ENCODE assay signal across 8 cellular contexts in genomic region chr15:40857601-40858351, GRCh38. TPM values are rescaled to one million over a fixed set of nuclear protein-coding genes. Genes with fewer than 3 reads are reported as not detected.
A peak's percentile ranks its signal among the peaks of the same experiment; 100 is the strongest.
DNase-seq lines count a peak whose midpoint lies in the region; ATAC-seq and TF ChIP-seq lines count a peak whose summit lies in the region.

No MANE protein-coding gene starts in this region.

- H3K4me1 ChIP-seq in SJCRH30 (no peaks in the 10 kb centered on the region), gastroesophageal sphincter (peaks cover 0 to 9% (median 0%) of the 10 kb centered on the region in 3 donors), parathyroid adenoma (no peaks in the 10 kb centered on the region)

- H3K36me3 ChIP-seq in SJCRH30, result no peaks in the 10 kb centered on the region
- no peaks in the 10 kb centered on the region for H3K36me3 ChIP-seq in gastroesophageal sphincter
- no peaks in the 10 kb centered on the region for H3K36me3 ChIP-seq in parathyroid adenoma (ENCODE audit: control insufficient read depth, insufficient read depth, low read length)

- H3K9me3 Mint-ChIP-seq in type B pancreatic cell, result no peaks in the 10 kb centered on the region

- TF ChIP-seq POLR2A in gastroesophageal sphincter (IDR thresholded peaks at IDR 0.05), result no peak

- H2AFZ ChIP-seq in parathyroid adenoma, result no peak overlapping the region

- H3K36me3 Mint-ChIP-seq in type B pancreatic cell, result peaks cover 9% of the 10 kb centered on the region

- H3K9me3 ChIP-seq in SJCRH30 (replicated peaks), result no peaks in the 10 kb centered on the region
- H3K9me3 ChIP-seq in gastroesophageal sphincter, result no peaks in the 10 kb centered on the region
- H3K9me3 ChIP-seq in parathyroid adenoma (ENCODE audit: control insufficient read depth, low read length), result no peaks in the 10 kb centered on the region

- H3K4me3 Mint-ChIP-seq in type B pancreatic cell, result peak overlapping the region; percentile 78

- H3K27me3 Mint-ChIP-seq in type B pancreatic cell, result no peaks in the 10 kb centered on the region

- H3K27me3 ChIP-seq in SJCRH30 (0 out of 2 replicates have a peak, but pooled peaks cover 3% of the 10 kb centered on the region), gastroesophageal sphincter (peaks cover 52% of the 10 kb centered on the region), parathyroid adenoma (ENCODE audit: control insufficient read depth, insufficient read depth, low read length) (no peaks in the 10 kb centered on the region)

- peaks cover 30% of the 10 kb centered on the region for H3K4me1 Mint-ChIP-seq in type B pancreatic cell (ENCODE audit: unreplicated experiment)

- no peak overlapping the region for H3K9ac ChIP-seq in parathyroid adenoma

- H3K27ac ChIP-seq in SJCRH30 (no peak overlapping the region), gastroesophageal sphincter (no peak overlapping the region), parathyroid adenoma (no peak overlapping the region)

- peak; percentile 92 for ATAC-seq in gastroesophageal sphincter

- TF ChIP-seq EP300 in gastroesophageal sphincter (IDR thresholded peaks at IDR 0.05), result no peak

- TF ChIP-seq CTCF in AG09309 (IDR thresholded peaks at IDR 0.05; ENCODE audit: control insufficient read depth, insufficient read depth, low read depth, low read length, missing control alignments) (peak; percentile 99), gastroesophageal sphincter (IDR thresholded peaks at IDR 0.05) (peak in 3 of 4 experiments; percentile 90 to 98 (median 92)), parathyroid adenoma (IDR thresholded peaks at IDR 0.05) (peak; percentile 87), type B pancreatic cell (conservative IDR thresholded peaks at IDR 0.05) (peak; percentile 97)

- DNase-seq in AG09309 (ENCODE audit: low read depth) (no peak), GM19238 (ENCODE audit: insufficient read length, low spot score) (peak; percentile 86), LHCN-M2 (ENCODE audit: low read depth) (peak; percentile 55), SJCRH30 (peak; percentile 64 to 86), type B pancreatic cell (ENCODE audit: extremely low spot score, unreplicated experiment) (peak; percentile 95)
- peak; percentile 53 to 74 (median 70) for DNase-seq in activated naive CD4-positive, alpha-beta T cell (lab: John Stamatoyannopoulos, UW)

- H3K4me2 ChIP-seq in parathyroid adenoma (ENCODE audit: low read length), result no peak overlapping the region

- H3K79me2 ChIP-seq in parathyroid adenoma, result no peaks in the 10 kb centered on the region

- no peak overlapping the region for H3K4me3 ChIP-seq in AG09309 (ENCODE audit: control insufficient read depth, low read depth, low read length)
- no peak overlapping the region; the same call in 1 of the 2 replicates for H3K4me3 ChIP-seq in SJCRH30
- H3K4me3 ChIP-seq in gastroesophageal sphincter, result no peak overlapping the region
- no peak overlapping the region for H3K4me3 ChIP-seq in parathyroid adenoma (ENCODE audit: low read depth, low read length)

- WGBS in gastroesophageal sphincter (ENCODE audit: low coverage in 1 of 2), 2 donors, result 33 to 41% methylated on average over 3 to 7 of the region's 15 CpGs

- H3K27ac Mint-ChIP-seq in type B pancreatic cell, result peak overlapping the region; percentile 99

RNA-seq across cellular contexts. Expression of gene SPINT1, which starts 13.9 kb away (rescaled TPM):
- total RNA-seq in LHCN-M2 (2014; rRNA removed) (not detected in 2 replicates), gastroesophageal sphincter (10 to 100 TPM in 1 of 4 donors, 1 to 10 TPM in 3; 2.0 to 29.8 (median 2.8) TPM), type B pancreatic cell (ENCODE audit: low replicate concordance) (156 and 401 TPM in 2 replicates)
- polyA plus RNA-seq in LHCN-M2 (2012), result 0.11 TPM
- total RNA-seq in SJCRH30 (2014; rRNA removed; shearing (Covaris generic)), result not detected in 2 replicates

RNA-seq across cellular contexts. Expression of gene RHOV, which starts 16.3 kb away (rescaled TPM):
- total RNA-seq in LHCN-M2 (2014; rRNA removed) (not detected in 2 replicates), gastroesophageal sphincter (1 to 10 TPM in 1 of 4 donors, not detected in 3; 7.0 TPM), type B pancreatic cell (ENCODE audit: low replicate concordance) (19.3 and 43.3 TPM in 2 replicates)
- not detected for polyA plus RNA-seq in LHCN-M2 (2012)
- total RNA-seq in SJCRH30 (2014; rRNA removed; shearing (Covaris generic)), result 0.61 and 0.84 TPM in 2 replicates

RNA-seq across cellular contexts. Expression of gene PPP1R14D, which starts 29.3 kb away (rescaled TPM):
- not detected in 2 replicates for total RNA-seq in LHCN-M2 (2014; rRNA removed)
- polyA plus RNA-seq in LHCN-M2 (2012), result not detected
- not detected in 2 replicates for total RNA-seq in SJCRH30 (2014; rRNA removed; shearing (Covaris generic))
- not detected for total RNA-seq in gastroesophageal sphincter
- total RNA-seq in type B pancreatic cell (ENCODE audit: low replicate concordance), result 0.70 and 1.0 TPM in 2 replicates

RNA-seq across cellular contexts. Expression of gene VPS18, which starts 36.5 kb away (rescaled TPM):
- total RNA-seq in LHCN-M2 (2014; rRNA removed) (45.1 and 52.1 TPM in 2 replicates), gastroesophageal sphincter (10 to 100 TPM; 24.6 to 36.3 (median 29.9) TPM), type B pancreatic cell (ENCODE audit: low replicate concordance) (25.6 and 37.2 TPM in 2 replicates)
- polyA plus RNA-seq in LHCN-M2 (2012), result 31.0 TPM
- 16.6 and 17.3 TPM in 2 replicates for total RNA-seq in SJCRH30 (2014; rRNA removed; shearing (Covaris generic))

RNA-seq across cellular contexts. Expression of gene DNAJC17, which starts 50.5 kb away (rescaled TPM):
- total RNA-seq in LHCN-M2 (2014; rRNA removed) (37.0 and 44.4 TPM in 2 replicates), gastroesophageal sphincter (10 to 100 TPM in 3 of 4 donors, 1 to 10 TPM in 1; 7.8 to 20.5 (median 17.8) TPM), type B pancreatic cell (ENCODE audit: low replicate concordance) (23.7 and 38.3 TPM in 2 replicates)
- 44.5 TPM for polyA plus RNA-seq in LHCN-M2 (2012)
- 35.0 and 43.5 TPM in 2 replicates for total RNA-seq in SJCRH30 (2014; rRNA removed; shearing (Covaris generic))
